Comparison of ENCODE assay signal across 12 cellular contexts in genomic region chr1:174052621-174053020, GRCh38.
"Had no signal": no experiment of that assay in that cellular context is flagged by ENCODE, and none has a peak within 500 bp of the region (broad histone marks: within the 10 kb centered on the region; RNA-seq: fewer than 3 reads in every experiment).

No MANE protein-coding gene starts in this region.

- H3K36me3 Mint-ChIP-seq: immature natural killer cell, T-cell, WTC11 had no signal

- H3K4me3 ChIP-seq: uterus had no signal

- H3K4me1 Mint-ChIP-seq: activated CD4-positive, alpha-beta T cell treated with anti-CD3 and anti-CD28 coated beads, Interleukin-2, amount 10 ng/mL, durations not matched to agents 24 days and 14 days; activated naive CD8-positive, alpha-beta T cell treated with anti-CD3 and anti-CD28 coated beads, Interleukin-2, amount 50 U/mL, for 24 hours; immature natural killer cell; nephron progenitor cell; WTC11 had no signal

- H3K27me3 Mint-ChIP-seq: stimulated activated naive CD8-positive, alpha-beta T cell treated with anti-CD3 and anti-CD28 coated beads, Interleukin-15, Interleukin-2, amounts not matched to agents 100 ng/mL and 50 ng/mL, for 24 hours had no signal

- H3K27ac Mint-ChIP-seq: activated CD4-positive, alpha-beta T cell treated with anti-CD3 and anti-CD28 coated beads, Interleukin-2, amount 10 ng/mL, durations not matched to agents 24 days and 14 days; activated naive CD8-positive, alpha-beta T cell treated with anti-CD3 and anti-CD28 coated beads, Interleukin-2, amount 50 U/mL, for 24 hours; effector memory CD8-positive, alpha-beta T cell; immature natural killer cell; nephron progenitor cell; stimulated activated naive CD8-positive, alpha-beta T cell treated with anti-CD3 and anti-CD28 coated beads, Interleukin-15, Interleukin-2, amounts not matched to agents 100 ng/mL and 50 ng/mL, for 24 hours; T-cell; WTC11 had no signal

- H3K36me3 ChIP-seq: uterus had no signal

- ATAC-seq: activated naive CD8-positive, alpha-beta T cell treated with anti-CD3 and anti-CD28 coated beads, Interleukin-2, amount 50 U/mL, for 24 hours; effector memory CD8-positive, alpha-beta T cell; T-cell; WTC11 had no signal

- H3K9me3 ChIP-seq: uterus had no signal

- H3K9me3 Mint-ChIP-seq: activated CD4-positive, alpha-beta T cell treated with anti-CD3 and anti-CD28 coated beads, Interleukin-2, amount 10 ng/mL, durations not matched to agents 24 days and 14 days; activated naive CD8-positive, alpha-beta T cell treated with anti-CD3 and anti-CD28 coated beads, Interleukin-2, amount 50 U/mL, for 24 hours; effector memory CD8-positive, alpha-beta T cell; immature natural killer cell; stimulated activated naive CD8-positive, alpha-beta T cell treated with anti-CD3 and anti-CD28 coated beads, Interleukin-15, Interleukin-2, amounts not matched to agents 100 ng/mL and 50 ng/mL, for 24 hours; T-cell had no signal

- DNase-seq: activated CD4-positive, alpha-beta T cell treated with anti-CD3 and anti-CD28 coated beads, Interleukin-2, amount 10 ng/mL, durations not matched to agents 24 days and 14 days; activated CD8-positive, alpha-beta memory T cell treated with anti-CD3 and anti-CD28 coated beads for 24 hours; activated naive CD4-positive, alpha-beta T cell treated with Interleukin-2 at 50 U/mL for 16 hours; activated naive CD8-positive, alpha-beta T cell treated with anti-CD3 and anti-CD28 coated beads, Interleukin-2, amount 50 U/mL, for 24 hours; effector memory CD8-positive, alpha-beta T cell; immature natural killer cell; nephron progenitor cell; stimulated activated CD4-positive, alpha-beta T cell treated with anti-CD3 and anti-CD28 coated beads, Interleukin-4, amount 100 ng/mL, for 24 hours; T-cell; uterus had no signal

- H3K4me3 Mint-ChIP-seq: activated CD4-positive, alpha-beta T cell treated with anti-CD3 and anti-CD28 coated beads, Interleukin-2, amount 10 ng/mL, durations not matched to agents 24 days and 14 days; activated naive CD8-positive, alpha-beta T cell treated with anti-CD3 and anti-CD28 coated beads, Interleukin-2, amount 50 U/mL, for 24 hours; effector memory CD8-positive, alpha-beta T cell; immature natural killer cell; nephron progenitor cell; stimulated activated naive CD8-positive, alpha-beta T cell treated with anti-CD3 and anti-CD28 coated beads, Interleukin-15, Interleukin-2, amounts not matched to agents 100 ng/mL and 50 ng/mL, for 24 hours; T-cell; WTC11 had no signal

- H3K27me3 ChIP-seq: uterus had no signal

- H3K4me1 ChIP-seq: uterus had no signal

- H3K27ac ChIP-seq: uterus had no signal
